ENCODE assay signal across 21 cellular contexts in the genomic region with DNA sequence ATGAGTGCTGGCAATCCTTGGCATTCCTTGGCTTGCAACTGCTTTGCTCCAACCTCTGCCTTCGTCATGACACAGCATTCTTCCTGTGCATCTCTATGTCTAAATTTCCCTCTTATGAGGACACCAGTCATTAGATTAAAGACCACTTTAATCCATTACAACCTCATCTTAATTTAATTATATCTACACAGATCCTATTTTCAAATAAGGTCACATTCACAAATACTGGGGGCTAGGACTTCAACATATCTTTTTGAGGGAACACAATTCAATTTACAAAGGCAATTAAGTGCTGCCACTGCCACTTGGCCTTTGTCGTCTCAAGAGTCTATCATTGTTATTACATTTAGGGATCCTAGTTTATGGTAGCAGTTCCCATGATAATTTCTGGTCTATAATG.
DNase-seq lines count a peak whose midpoint lies in the region; ATAC-seq and TF ChIP-seq lines count a peak whose summit lies in the region.
"Had no signal": no experiment of that assay in that cellular context is flagged by ENCODE, and none has a peak within 500 bp of the region (broad histone marks: within the 10 kb centered on the region; RNA-seq: fewer than 3 reads in every experiment).

No MANE protein-coding gene starts in this region.

- peaks cover 16% of the 10 kb centered on the region for H3K36me3 Mint-ChIP-seq in CD4-positive, alpha-beta T cell (ENCODE audit: low read depth)
- peaks cover 5% of the 10 kb centered on the region for H3K36me3 Mint-ChIP-seq in T-cell
- H3K36me3 Mint-ChIP-seq in naive B cell = peaks cover 7 to 14% of the 10 kb centered on the region in 2 donors

- H3K4me3 Mint-ChIP-seq in CD4-positive, alpha-beta T cell = peak overlapping the region; percentile 12
- peak overlapping the region in 1 of 3 donors; percentile 65 for H3K4me3 Mint-ChIP-seq in T-cell
- no peak overlapping the region for H3K4me3 Mint-ChIP-seq in naive B cell
- H3K4me3 Mint-ChIP-seq: activated CD4-positive, alpha-beta T cell treated with anti-CD3 and anti-CD28 coated beads for 36 hours had no signal

- H3K4me1 ChIP-seq in DND-41 (ENCODE audit: insufficient read depth, low read length) = peaks cover 80% of the 10 kb centered on the region
- H3K4me1 ChIP-seq: prostate gland, vagina had no signal

- H3K4me1 Mint-ChIP-seq in CD4-positive, alpha-beta T cell (ENCODE audit: low read depth) = peaks cover 76% of the 10 kb centered on the region
- H3K4me1 Mint-ChIP-seq in T-cell = peaks cover 78 to 84% (median 80%) of the 10 kb centered on the region in 3 donors
- peaks cover 40 to 70% (median 60%) of the 10 kb centered on the region in 3 donors for H3K4me1 Mint-ChIP-seq in naive B cell

- no peak overlapping the region for H3K4me3 ChIP-seq in DND-41 (ENCODE audit: low read depth in 1 of 2, low read length in 2 of 2)
- H3K4me3 ChIP-seq: mucosa of descending colon, prostate gland, vagina had no signal

- H3K36me3 ChIP-seq in DND-41 (ENCODE audit: insufficient read depth, low read length) = no peaks in the 10 kb centered on the region
- H3K36me3 ChIP-seq: prostate gland, vagina had no signal

- H3K9ac ChIP-seq in DND-41 (ENCODE audit: low read depth, low read length) = peak overlapping the region; percentile 59; the same call in 1 of the 2 replicates

- H3K9me3 ChIP-seq in CD4-positive, alpha-beta T cell (ENCODE audit: control insufficient read depth, low read length) = no peaks in the 10 kb centered on the region
- peaks cover 4% of the 10 kb centered on the region for H3K9me3 ChIP-seq in DND-41 (ENCODE audit: insufficient read depth, low read length, severe bottlenecking)
- H3K9me3 ChIP-seq: mucosa of descending colon, prostate gland, vagina had no signal

- peak overlapping the region; percentile 72 for H3K27ac ChIP-seq in CD4-positive, alpha-beta T cell (ENCODE audit: low read depth, low read length)
- H3K27ac ChIP-seq in DND-41 (ENCODE audit: low read length) = peak overlapping the region; percentile 99
- H3K27ac ChIP-seq: prostate gland, vagina had no signal

- POLR2A ChIA-PET in CD4-positive, alpha-beta T cell (lab: Charles Lee) = no interaction called here
- POLR2A ChIA-PET in T-cell (lab: Charles Lee) = no interaction called here

- no peak overlapping the region for H2AFZ ChIP-seq in DND-41 (ENCODE audit: low read depth, low read length)

- intact Hi-C loops in CD4-positive, alpha-beta T cell (cut with DNase I, micrococcal nuclease) = loop anchor here in 1 of 2 experiments (5.0 kb wide), 1 partner anchor 1144 kb away; no protein-coding TSS in a partner anchor
- intact Hi-C loops in Right ventricle myocardium superior (cut with DNase I) = no loop called here

- TF ChIP-seq CTCF in CD4-positive, alpha-beta T cell (IDR thresholded peaks at IDR 0.05) = no peak
- TF ChIP-seq CTCF in DND-41 (IDR thresholded peaks at IDR 0.05; ENCODE audit: borderline replicate concordance, extremely low read depth, low read length, poor library complexity, severe bottlenecking) = no peak

- H4K20me1 ChIP-seq in DND-41 (ENCODE audit: insufficient read depth, low read length) = no peaks in the 10 kb centered on the region

- H3K27me3 ChIP-seq in CD4-positive, alpha-beta T cell (ENCODE audit: control insufficient read depth, insufficient read depth, low read length) = no peaks in the 10 kb centered on the region
- no peaks in the 10 kb centered on the region for H3K27me3 ChIP-seq in DND-41 (ENCODE audit: insufficient read depth, low read length, poor library complexity)
- H3K27me3 ChIP-seq: vagina had no signal

- no peaks in the 10 kb centered on the region for H3K27me3 Mint-ChIP-seq in CD4-positive, alpha-beta T cell
- H3K27me3 Mint-ChIP-seq in T-cell = no peaks in the 10 kb centered on the region
- no peaks in the 10 kb centered on the region for H3K27me3 Mint-ChIP-seq in naive B cell
- H3K27me3 Mint-ChIP-seq: activated CD4-positive, alpha-beta T cell treated with anti-CD3 and anti-CD28 coated beads for 36 hours had no signal

- no peak overlapping the region; the same call in 1 of the 2 replicates for H3K4me2 ChIP-seq in DND-41 (ENCODE audit: insufficient read depth, low read length)

- no peak for DNase-seq in CD4-positive, alpha-beta T cell
- no peak for DNase-seq in DND-41
- no peak for DNase-seq in T-cell
- DNase-seq in naive B cell = no peak
- no peak for DNase-seq in Right ventricle myocardium superior
- DNase-seq in NCI-H69 (lab: John Stamatoyannopoulos, UW) = no peak
- DNase-seq in NCI-H1930 (lab: John Stamatoyannopoulos, UW) = no peak
- DNase-seq: activated CD4-positive, alpha-beta T cell treated with anti-CD3 and anti-CD28 coated beads for 36 hours; cerebellar nuclear complex; foreskin melanocyte; GDM1; HCEC 1CT; IMR-90; left ventricle myocardium superior; mucosa of descending colon; NCI-H1417 treated with DMSO at 0.1 percent for 48 hours; NCI-H2171; NCI-H524 had no signal

- ATAC-seq in CD4-positive, alpha-beta T cell (ENCODE audit: poor library complexity) = no peak
- ATAC-seq in DND-41 (ENCODE audit: insufficient read depth, low read depth) (no peak), T-cell (replicated peaks in 1 of 4) (no peak), naive B cell (ENCODE audit: low read depth in 2 of 2) (no peak), Right ventricle myocardium superior (ENCODE audit: poor library complexity) (no peak)
- ATAC-seq: activated CD4-positive, alpha-beta T cell treated with anti-CD3 and anti-CD28 coated beads for 36 hours; activated naive CD4-positive, alpha-beta T cell treated with anti-CD3 and anti-CD28 coated beads, Interleukin-2, amount 50 U/mL, for 72 hours; left ventricle myocardium superior; mucosa of descending colon had no signal

- peak overlapping the region; percentile 96 for H3K27ac Mint-ChIP-seq in CD4-positive, alpha-beta T cell
- H3K27ac Mint-ChIP-seq in T-cell = peak overlapping the region; percentile 91 to 99
- H3K27ac Mint-ChIP-seq in naive B cell = peak overlapping the region; percentile 2 to 93 (median 63)

- H3K79me2 ChIP-seq in DND-41 (ENCODE audit: insufficient read depth, low read length) = no peaks in the 10 kb centered on the region

- H3K9me3 Mint-ChIP-seq in CD4-positive, alpha-beta T cell = no peaks in the 10 kb centered on the region
- peaks cover 0 to 4% (median 2%) of the 10 kb centered on the region in 3 donors for H3K9me3 Mint-ChIP-seq in T-cell
- peaks cover 2 to 23% (median 18%) of the 10 kb centered on the region in 7 donors for H3K9me3 Mint-ChIP-seq in naive B cell

- CTCF ChIA-PET in CD4-positive, alpha-beta T cell (lab: Charles Lee) = no interaction called here
- CTCF ChIA-PET in T-cell (lab: Charles Lee) = no interaction called here
